ENCODE assay signal across 10 cellular contexts in the genomic region with DNA sequence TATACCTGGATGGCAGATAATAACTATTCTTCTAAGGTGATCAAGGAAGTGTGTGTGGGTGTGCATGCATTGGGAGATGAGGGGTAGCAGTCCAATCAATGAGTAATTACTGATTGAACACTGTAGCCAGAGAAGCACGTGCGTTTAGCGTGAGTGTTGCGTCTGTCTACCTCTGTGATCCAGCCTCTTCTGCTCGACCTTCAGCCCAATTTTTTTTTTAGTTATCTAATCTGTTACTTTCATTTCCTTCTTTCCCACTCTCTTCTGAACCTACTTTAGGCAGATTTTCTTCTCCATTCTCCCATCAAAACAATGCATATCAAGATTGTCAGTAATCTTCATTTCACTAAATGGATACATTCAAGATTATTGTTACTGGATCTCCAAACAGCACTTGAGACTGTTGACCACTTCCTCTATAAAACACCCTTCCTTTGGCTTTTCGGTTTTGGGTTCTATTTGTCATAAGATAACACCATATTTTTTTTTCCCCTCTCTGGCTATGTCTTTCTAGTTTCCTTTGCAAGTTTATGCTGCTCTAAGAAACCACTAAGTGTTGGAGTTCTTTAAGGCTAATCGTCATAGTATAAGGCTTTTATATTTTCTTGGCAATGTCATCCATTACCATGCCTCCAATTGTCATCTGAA. TPM values are rescaled to one million over a fixed set of nuclear protein-coding genes. Genes with fewer than 3 reads are reported as not detected.
DNase-seq lines count a peak whose midpoint lies in the region; ATAC-seq and TF ChIP-seq lines count a peak whose summit lies in the region.
"Had no signal": no experiment of that assay in that cellular context is flagged by ENCODE, and none has a peak within 500 bp of the region (broad histone marks: within the 10 kb centered on the region; RNA-seq: fewer than 3 reads in every experiment).

No MANE protein-coding gene starts in this region.

- no peaks in the 10 kb centered on the region for H3K9me3 ChIP-seq in mucosa of descending colon

- intact Hi-C loops in mucosa of descending colon (cut with DNase I, micrococcal nuclease): no loop called here

- H3K9me3 Mint-ChIP-seq in chondrocyte (ENCODE audit: low read depth): peaks cover 6% of the 10 kb centered on the region

- H3K4me3 Mint-ChIP-seq in chondrocyte (ENCODE audit: unreplicated experiment): no peak overlapping the region

- peaks cover 2% of the 10 kb centered on the region for H3K36me3 Mint-ChIP-seq in chondrocyte (ENCODE audit: low read depth)

- H3K27ac Mint-ChIP-seq in chondrocyte (ENCODE audit: unreplicated experiment): no peak overlapping the region

- no peaks in the 10 kb centered on the region for H3K36me3 ChIP-seq in mucosa of descending colon (ENCODE audit: low read depth)

- no peak overlapping the region for H3K4me3 ChIP-seq in mucosa of descending colon
- H3K4me3 ChIP-seq: K562 had no signal

- DNase-seq in mucosa of descending colon: no peak
- DNase-seq in EL: no peak
- no peak for DNase-seq in chondrocyte (ENCODE audit: low spot score)
- DNase-seq in SKM-1 treated with dmso at 0.1 percent for 144 hours (lab: John Stamatoyannopoulos, UW; ENCODE audit: unreplicated experiment): no peak
- no peak for DNase-seq in NCI-H187 (lab: John Stamatoyannopoulos, UW)
- DNase-seq: activated T-cell treated with anti-CD3 and anti-CD28 coated beads for 4 hours had no signal

- no peaks in the 10 kb centered on the region for H3K27me3 Mint-ChIP-seq in chondrocyte (ENCODE audit: low read depth)

- peaks cover 5% of the 10 kb centered on the region for H3K4me1 ChIP-seq in mucosa of descending colon (ENCODE audit: low read depth)

- peak; percentile 89 for ATAC-seq in GM18909 (IDR thresholded peaks at IDR 0.05; ENCODE audit: poor library complexity, unreplicated experiment)
- ATAC-seq in HG02588 (IDR thresholded peaks at IDR 0.05; ENCODE audit: unreplicated experiment): peak; percentile 73
- peak; percentile 60 for ATAC-seq in HG03558 (IDR thresholded peaks at IDR 0.05; ENCODE audit: extremely low read depth, unreplicated experiment)
- ATAC-seq in mucosa of descending colon: peak; percentile 27
- ATAC-seq: K562 had no signal

- TF ChIP-seq CTCF in mucosa of descending colon (IDR thresholded peaks at IDR 0.05) (no peak), chondrocyte (IDR thresholded peaks at IDR 0.05) (no peak)

- H3K4me1 Mint-ChIP-seq in chondrocyte (ENCODE audit: low read depth): no peaks in the 10 kb centered on the region

RNA-seq across cellular contexts. Expression of a gene that starts 41.0 kb away (rescaled TPM):
- total RNA-seq in mucosa of descending colon (10 to 100 TPM; 41.9 to 89.3 (median 83.7) TPM), chondrocyte (3.6 to 4.5 TPM (median 4.0 TPM) in 3 replicates)

Comparison
In these comparisons a context has a peak if more than half of its experiments do, and no peak if none do; other contexts are left out.
1. ATAC-seq: peak in every context shown above with its lines; median percentile 89 in GM18909; 73 in HG02588; 60 in HG03558; 27 in mucosa of descending colon.